ENCODE assay signal across 19 cellular contexts in genomic region chr17:15269690-15270089, GRCh38. TPM values are rescaled to one million over a fixed set of nuclear protein-coding genes. Genes with fewer than 3 reads are reported as not detected.
DNase-seq lines count a peak whose midpoint lies in the region; ATAC-seq and TF ChIP-seq lines count a peak whose summit lies in the region.
"Had no signal": no experiment of that assay in that cellular context is flagged by ENCODE, and none has a peak within 500 bp of the region (broad histone marks: within the 10 kb centered on the region; RNA-seq: fewer than 3 reads in every experiment).

No MANE protein-coding gene starts in this region.

- H3K27ac ChIP-seq in gastroesophageal sphincter (peak overlapping the region in 3 of 4 donors; percentile 1 to 40 (median 39)), psoas muscle (peak overlapping the region; percentile 4), vagina (peak overlapping the region; percentile 71)
- H3K27ac ChIP-seq: HL-60 had no signal

- TF ChIP-seq CTCF in gastroesophageal sphincter (IDR thresholded peaks at IDR 0.05) (no peak), psoas muscle (IDR thresholded peaks at IDR 0.05) (no peak), vagina (IDR thresholded peaks at IDR 0.05) (no peak)

- no peaks in the 10 kb centered on the region for H3K36me3 ChIP-seq in gastroesophageal sphincter
- H3K36me3 ChIP-seq in psoas muscle (ENCODE audit: insufficient read depth in 1 of 2, low read depth in 1 of 2): no peaks in the 10 kb centered on the region
- no peaks in the 10 kb centered on the region for H3K36me3 ChIP-seq in vagina

- no peaks in the 10 kb centered on the region for H3K9me3 ChIP-seq in gastroesophageal sphincter
- no peaks in the 10 kb centered on the region for H3K9me3 ChIP-seq in psoas muscle
- no peaks in the 10 kb centered on the region for H3K9me3 ChIP-seq in vagina

- peak; percentile 26 for ATAC-seq in Right ventricle myocardium superior (ENCODE audit: poor library complexity)
- ATAC-seq in gastroesophageal sphincter: no peak
- peak in 1 of 4 donors; percentile 10 for ATAC-seq in psoas muscle
- ATAC-seq in GM18505 (IDR thresholded peaks at IDR 0.05; ENCODE audit: unreplicated experiment): no peak

- H3K4me1 ChIP-seq in gastroesophageal sphincter: peaks cover 0 to 41% (median 15%) of the 10 kb centered on the region in 3 donors
- peaks cover 14% of the 10 kb centered on the region for H3K4me1 ChIP-seq in psoas muscle
- peaks cover 34% of the 10 kb centered on the region for H3K4me1 ChIP-seq in vagina

- WGBS in gastroesophageal sphincter (ENCODE audit: low coverage in 1 of 2), 2 donors: 55 to 67% methylated on average over 8 to 9 of the region's 9 CpGs
- WGBS in psoas muscle, 3 donors: 39 to 46% (median 42%) methylated on average over 9 of the region's 9 CpGs

- intact Hi-C loops in Right ventricle myocardium superior (cut with DNase I): no loop called here
- intact Hi-C loops in cardiac septum (cut with DNase I): no loop called here
- intact Hi-C loops in psoas muscle (cut with DNase I): loop anchor here in 1 of 2 donors (5.0 to 10.0 kb wide), 2 partner anchors 38 to 75 kb away; partner anchors contain the start of gene TEKT3
- intact Hi-C loops in vagina (cut with DNase I): loop anchor here (10.0 kb wide), 1 partner anchor 135 kb away; no protein-coding TSS in a partner anchor

- no peak for TF ChIP-seq EP300 in gastroesophageal sphincter (IDR thresholded peaks at IDR 0.05)

- DNase-seq in Right ventricle myocardium superior (no peak), cardiac septum (ENCODE audit: low spot score) (no peak), psoas muscle (no peak), vagina (ENCODE audit: extremely low spot score in 2 of 2) (no peak), hippocampal formation (lab: John Stamatoyannopoulos, UW) (no peak), globus pallidus (ENCODE audit: low spot score) (no peak)
- DNase-seq: 8988T, DMS79, HFFc6, Karpas-422, NCI-H1417 treated with DMSO at 0.1 percent for 48 hours, NCI-H187 treated with DMSO at 0.1 percent for 48 hours, NCI-H2227 treated with DMSO at 0.1 percent for 48 hours, NCI-H510A treated with DMSO at 0.1 percent for 48 hours, NCI-H82 had no signal

- H3K27me3 ChIP-seq in gastroesophageal sphincter: no peaks in the 10 kb centered on the region
- no peaks in the 10 kb centered on the region for H3K27me3 ChIP-seq in psoas muscle (ENCODE audit: insufficient read depth in 3 of 3, low read length in 2 of 3)
- no peaks in the 10 kb centered on the region for H3K27me3 ChIP-seq in vagina

- H3K4me3 ChIP-seq in gastroesophageal sphincter (no peak overlapping the region), psoas muscle (no peak overlapping the region), vagina (no peak overlapping the region)

- TF ChIP-seq POLR2A in gastroesophageal sphincter (IDR thresholded peaks at IDR 0.05) (no peak), vagina (IDR thresholded peaks at IDR 0.05) (no peak), GM18505 (IDR thresholded peaks at IDR 0.05; ENCODE audit: borderline replicate concordance, extremely low read depth, insufficient read depth, insufficient read length) (no peak)

RNA-seq across cellular contexts. Expression of gene PMP22, which starts 4.6 kb away (rescaled TPM):
- total RNA-seq in Right ventricle myocardium superior (183 TPM), cardiac septum (91.8 TPM), gastroesophageal sphincter (100 to 1,000 TPM; 145 to 268 (median 242) TPM), psoas muscle (100 to 1,000 TPM in 2 of 4 donors, 10 to 100 TPM in 2; 39.3 to 317 (median 143) TPM), vagina (246 TPM)
- 100 to 1,000 TPM in 2 of 3 donors, 10 to 100 TPM in 1; 50.4 to 269 (median 195) TPM for polyA plus RNA-seq in psoas muscle
- polyA plus RNA-seq: IgD-negative memory B cell had no signal

Comparison
In these comparisons a context has a peak if more than half of its experiments do, and no peak if none do; other contexts are left out.
1. H3K27ac ChIP-seq: peak in every context shown above with its lines; median percentile 71 in vagina; 39 in gastroesophageal sphincter; 4 in psoas muscle.